25 cellular contexts compared by ENCODE assay signal in the genomic region with DNA sequence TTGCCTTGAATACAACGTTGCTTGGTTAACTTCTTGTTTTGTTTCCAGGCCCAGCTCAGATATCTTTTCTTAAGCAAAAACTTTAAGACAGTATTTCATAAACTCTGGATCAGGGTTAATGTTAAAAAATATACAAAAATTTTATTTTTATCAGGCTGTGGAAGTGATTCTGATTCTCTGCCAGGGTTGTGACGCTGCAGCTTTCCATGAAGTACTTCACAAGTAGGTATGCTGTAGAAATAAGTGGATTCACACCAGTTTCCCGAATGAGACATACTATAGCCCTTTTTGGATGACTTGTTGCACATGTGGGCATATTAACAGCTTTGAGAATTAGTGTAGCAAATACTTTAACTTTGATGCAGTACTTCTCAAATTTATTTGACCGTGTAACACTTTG.
DNase-seq lines count a peak whose midpoint lies in the region; ATAC-seq and TF ChIP-seq lines count a peak whose summit lies in the region.
"Had no signal": no experiment of that assay in that cellular context is flagged by ENCODE, and none has a peak within 500 bp of the region (broad histone marks: within the 10 kb centered on the region; RNA-seq: fewer than 3 reads in every experiment).

No MANE protein-coding gene starts in this region.

- TF ChIP-seq CTCF in fibroblast of mammary gland (conservative IDR thresholded peaks at IDR 0.05; ENCODE audit: control insufficient read depth, insufficient read depth, low read depth, low read length) (no peak), lower lobe of right lung (IDR thresholded peaks at IDR 0.05) (no peak)

- H3K9me3 ChIP-seq in lower lobe of right lung = no peaks in the 10 kb centered on the region
- H3K9me3 ChIP-seq: adrenal gland, suprapubic skin had no signal

- H3K27me3 ChIP-seq in lower lobe of right lung (ENCODE audit: low read depth) = no peaks in the 10 kb centered on the region
- H3K27me3 ChIP-seq: adrenal gland, suprapubic skin had no signal

- H3K36me3 ChIP-seq in lower lobe of right lung = no peaks in the 10 kb centered on the region
- H3K36me3 ChIP-seq: adrenal gland, suprapubic skin had no signal

- H3K4me3 ChIP-seq in fibroblast of mammary gland (ENCODE audit: control insufficient read depth, low read depth, low read length) (no peak overlapping the region), lower lobe of right lung (no peak overlapping the region)
- H3K4me3 ChIP-seq: adrenal gland, K562, suprapubic skin had no signal

- intact Hi-C loops in left cardiac atrium (cut with DNase I) (no loop called here), cardiac septum (cut with DNase I) (no loop called here), lower lobe of right lung (cut with DNase I) (no loop called here)

- no peak overlapping the region for H3K27ac ChIP-seq in lower lobe of right lung
- H3K27ac ChIP-seq: adrenal gland, suprapubic skin had no signal

- ATAC-seq in left cardiac atrium = peak; percentile 36 to 48
- ATAC-seq in lower lobe of right lung = peak in 1 of 2 donors; percentile 13
- ATAC-seq in GM18868 (IDR thresholded peaks at IDR 0.05; ENCODE audit: unreplicated experiment) = no peak
- ATAC-seq: esophagus mucosa; HCT116; K562; stimulated activated naive B cell treated with anti-CD40 and anti-IgM and Interleukin-4, amounts not matched to agents 10 μg/mL and 1 μg/mL and 100 μg/mL, for 72 hours had no signal

- peak; percentile 73 for DNase-seq in left cardiac atrium
- DNase-seq in cardiac septum (ENCODE audit: low spot score) = no peak
- peak; percentile 82 for DNase-seq in fibroblast of mammary gland (ENCODE audit: low read depth)
- peak; percentile 47 for DNase-seq in lower lobe of right lung
- DNase-seq in stimulated activated naive CD4-positive, alpha-beta T cell (lab: John Stamatoyannopoulos, UW) = no peak
- DNase-seq in ecto neural progenitor cell (ENCODE audit: low spot score) = no peak
- no peak for DNase-seq in DMS53 (lab: John Stamatoyannopoulos, UW)
- DNase-seq: activated CD4-positive, alpha-beta T cell treated with anti-CD3 and anti-CD28 coated beads, Interleukin-2, amount 50 U/mL, for 48 hours; activated naive CD4-positive, alpha-beta T cell treated with Interleukin-2 at 50 U/mL for 16 hours; endodermal cell; glutamatergic neuron; islet precursor cell; NCI-H1105 treated with DMSO at 0.1 percent for 48 hours; NCI-H2029; NCI-H226; NCI-H69; posterior cingulate gyrus; stimulated activated naive B cell treated with anti-CD40 and anti-IgM and Interleukin-4, amounts not matched to agents 10 μg/mL and 1 μg/mL and 100 μg/mL, for 72 hours; T-helper 1 cell had no signal

- H3K4me1 ChIP-seq in lower lobe of right lung = peaks cover 12% of the 10 kb centered on the region
- H3K4me1 ChIP-seq: adrenal gland had no signal

Comparison
In these comparisons a context has a peak if more than half of its experiments do, and no peak if none do; other contexts are left out.
1. DNase-seq: peak in left cardiac atrium (single experiment), fibroblast of mammary gland (single experiment) and lower lobe of right lung (single experiment); none in cardiac septum (single experiment), stimulated activated naive CD4-positive, alpha-beta T cell (0 of 6), ecto neural progenitor cell (single experiment) and DMS53 (single experiment).